Comparison of ENCODE assay signal across 8 cellular contexts in the genomic region with DNA sequence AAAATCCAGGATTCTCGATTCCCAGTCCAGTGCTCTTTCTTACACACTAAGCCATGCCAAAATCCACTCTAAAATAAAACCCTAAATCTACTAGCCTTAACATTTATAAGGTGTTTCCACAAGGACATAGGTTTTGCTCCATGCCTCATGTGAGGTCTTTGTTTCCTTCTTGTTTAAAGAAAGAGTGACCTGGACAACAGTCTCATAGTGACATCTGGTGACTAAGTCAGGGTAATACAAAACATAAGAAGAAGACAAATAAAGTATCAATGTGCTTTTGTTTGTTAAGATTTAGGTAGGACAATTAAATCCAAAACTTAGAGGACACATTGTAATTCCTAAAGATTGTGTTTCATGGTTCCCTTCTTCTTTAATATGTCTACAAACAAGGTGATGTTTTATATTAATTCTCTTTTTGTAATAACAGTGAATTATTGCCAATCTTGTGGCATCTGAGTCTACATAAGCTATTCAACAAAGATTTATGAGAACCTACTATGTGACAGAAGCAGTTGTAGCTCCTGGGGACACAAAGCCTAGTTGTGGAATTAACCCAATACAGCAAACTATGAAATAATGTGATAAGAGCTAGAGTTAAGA.
A peak's percentile ranks its signal among the peaks of the same experiment; 100 is the strongest.
DNase-seq lines count a peak whose midpoint lies in the region; ATAC-seq, FAIRE-seq and TF ChIP-seq lines count a peak whose summit lies in the region.
"Not testable (repeated sequence)": the region's sequence is repeated elsewhere in the genome, so short reads cannot be mapped to it uniquely, and the experiment has no call there.

No MANE protein-coding gene starts in this region.

- not testable (repeated sequence) for H3K27me3 Mint-ChIP-seq in progenitor cell of endocrine pancreas

- not testable (repeated sequence) for H3K36me3 ChIP-seq in bronchial epithelial cell (ENCODE audit: control insufficient read depth, insufficient read depth, low read length); liver (ENCODE audit: control insufficient read depth in 4 of 4, insufficient read depth in 3 of 4, low read depth in 1 of 4, low read length in 3 of 4)

- not testable (repeated sequence) for H3K9me3 ChIP-seq in liver (ENCODE audit: control insufficient read depth in 4 of 4, low read length in 3 of 4)

- not testable (repeated sequence) for H3K27me3 ChIP-seq in bronchial epithelial cell (ENCODE audit: control insufficient read depth, insufficient read depth, low read length); liver (ENCODE audit: control insufficient read depth in 4 of 4, insufficient read depth in 4 of 4, low read length in 3 of 4)

- ATAC-seq in GM21723 (IDR thresholded peaks at IDR 0.05; ENCODE audit: unreplicated experiment) = peak; percentile 62

- H3K4me1 ChIP-seq in liver (ENCODE audit: control insufficient read depth in 4 of 4, insufficient read depth in 4 of 4, low read length in 3 of 4) = not testable (repeated sequence)

- not testable (repeated sequence) for H3K27ac ChIP-seq in RWPE1; liver (ENCODE audit: low read depth in 1 of 2, low read length in 2 of 2)

- POLR2A ChIA-PET in RWPE1 (lab: Yijun Ruan, JAX; ENCODE audit: low non-redundant PET) = not testable (repeated sequence)

- H3K4me1 Mint-ChIP-seq in progenitor cell of endocrine pancreas (ENCODE audit: low read depth) = not testable (repeated sequence)

- not testable (repeated sequence) for H3K36me3 Mint-ChIP-seq in progenitor cell of endocrine pancreas (ENCODE audit: insufficient read depth)

- TF ChIP-seq RAD21 in liver (IDR thresholded peaks at IDR 0.05) = peak; percentile 79 to 80

- H3K9ac ChIP-seq in liver (ENCODE audit: low read depth in 1 of 2, low read length in 2 of 2) = not testable (repeated sequence)

- TF ChIP-seq CTCF in RWPE1 (conservative IDR thresholded peaks at IDR 0.05; ENCODE audit: low read depth) (peak; percentile 34), fibroblast of villous mesenchyme (IDR thresholded peaks at IDR 0.05; ENCODE audit: insufficient read depth, low read depth, low read length) (peak; percentile 29), liver (IDR thresholded peaks at IDR 0.05; ENCODE audit: low read depth, low read length, missing input control) (peak; percentile 40), progenitor cell of endocrine pancreas (IDR thresholded peaks at IDR 0.05; ENCODE audit: unreplicated experiment) (peak; percentile 69)
- TF ChIP-seq CTCF in bronchial epithelial cell (IDR thresholded peaks at IDR 0.05; ENCODE audit: insufficient read depth, low read length, severe bottlenecking) = not testable (repeated sequence)

- peak overlapping the region; percentile 93 for H3K27ac Mint-ChIP-seq in progenitor cell of endocrine pancreas

- not testable (repeated sequence) for H3K9me3 Mint-ChIP-seq in progenitor cell of endocrine pancreas (ENCODE audit: low read depth)

- peak; percentile 11 for DNase-seq in NCI-H146 (lab: John Stamatoyannopoulos, UW)
- DNase-seq in RWPE1 (ENCODE audit: low spot score); bronchial epithelial cell (ENCODE audit: low read depth); fibroblast of villous mesenchyme (ENCODE audit: low read depth); progenitor cell of endocrine pancreas (ENCODE audit: low spot score, unreplicated experiment): not testable (repeated sequence)

- FAIRE-seq in A204.1 (lab: Jason Lieb, UNC) = peak; percentile 95
- peak; percentile 60 for FAIRE-seq in bronchial epithelial cell (lab: Jason Lieb, UNC)

- not testable (repeated sequence) for H3K4me3 Mint-ChIP-seq in progenitor cell of endocrine pancreas (ENCODE audit: low read depth)

- H3K4me3 ChIP-seq in bronchial epithelial cell (ENCODE audit: low read depth, low read length); fibroblast of villous mesenchyme (ENCODE audit: low read depth, low read length); liver (ENCODE audit: low read depth in 1 of 3, low read length in 3 of 3): not testable (repeated sequence)

- CTCF ChIA-PET in RWPE1 (lab: Yijun Ruan, JAX) = not testable (repeated sequence)

- WGBS in liver = 20% methylated on average over 1 of the region's 1 CpG
